8 cellular contexts compared by ENCODE assay signal in the genomic region with DNA sequence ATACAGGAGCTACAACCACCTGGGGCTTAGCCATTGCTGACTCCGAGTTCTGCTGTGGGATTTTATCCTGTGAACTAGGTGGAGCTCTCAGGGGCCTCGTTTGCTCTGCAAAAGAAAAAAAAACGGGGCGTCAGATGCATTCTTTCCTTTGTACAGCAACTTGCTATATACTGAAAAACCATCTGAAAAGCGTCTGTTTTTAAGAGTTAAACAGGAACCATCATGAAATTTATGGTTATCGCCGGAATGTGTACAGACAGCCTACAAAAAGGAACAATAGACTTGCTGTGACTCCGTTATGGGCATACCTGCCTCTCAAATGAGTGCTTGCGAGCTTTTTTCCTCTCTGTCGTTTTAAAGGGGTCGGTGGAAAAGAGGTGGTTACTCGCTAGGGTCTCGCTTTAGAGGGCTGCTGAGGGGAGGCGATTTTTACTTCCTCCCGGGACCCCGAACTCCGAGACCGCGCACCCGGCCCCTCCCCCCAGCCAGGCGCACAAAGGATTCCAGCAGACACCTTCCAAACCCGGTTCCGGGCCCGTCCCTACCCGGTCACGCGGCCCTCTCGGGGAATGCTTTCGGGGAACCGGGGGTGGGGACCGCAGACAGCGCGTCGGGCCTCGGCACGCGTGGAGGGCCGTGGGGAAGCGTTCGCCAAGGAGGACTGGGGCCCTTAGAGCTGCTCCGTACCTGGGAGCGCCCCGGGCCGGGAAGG. TPM values are rescaled to one million over a fixed set of nuclear protein-coding genes. Genes with fewer than 3 reads are reported as not detected.
DNase-seq lines count a peak whose midpoint lies in the region; ATAC-seq and TF ChIP-seq lines count a peak whose summit lies in the region.

No MANE protein-coding gene starts in this region.

- H3K4me3 ChIP-seq in BE2C (ENCODE audit: low read depth, low read length) (peak overlapping the region; percentile 84), left ventricle myocardium inferior (peak overlapping the region; percentile 85)

- H3K36me3 ChIP-seq in BE2C = peaks cover 37% of the 10 kb centered on the region
- H3K36me3 ChIP-seq in left ventricle myocardium inferior = peaks cover 11% of the 10 kb centered on the region

- H3K36me3 Mint-ChIP-seq in progenitor cell of endocrine pancreas (ENCODE audit: insufficient read depth) = peaks cover 4% of the 10 kb centered on the region

- peaks cover 7% of the 10 kb centered on the region for H3K4me1 Mint-ChIP-seq in progenitor cell of endocrine pancreas (ENCODE audit: low read depth)

- H3K27me3 ChIP-seq in BE2C (no peaks in the 10 kb centered on the region), left ventricle myocardium inferior (ENCODE audit: low read depth) (no peaks in the 10 kb centered on the region)

- H3K9me3 Mint-ChIP-seq in progenitor cell of endocrine pancreas (ENCODE audit: low read depth) = no peaks in the 10 kb centered on the region

- H3K27me3 Mint-ChIP-seq in progenitor cell of endocrine pancreas = no peaks in the 10 kb centered on the region

- no peaks in the 10 kb centered on the region for H3K9me3 ChIP-seq in BE2C
- no peaks in the 10 kb centered on the region for H3K9me3 ChIP-seq in left ventricle myocardium inferior (replicated peaks)

- DNase-seq in BE2C (peak; percentile 49), HUDEP-2 (lab: John Stamatoyannopoulos, UW; ENCODE audit: unreplicated experiment in 76 of 76) (peak in 45 of 76 experiments; percentile 2 to 51 (median 27)), SHP77 (lab: John Stamatoyannopoulos, UW) (peak; percentile 37 to 59), left ventricle myocardium inferior (peak; percentile 57), progenitor cell of endocrine pancreas (ENCODE audit: low spot score, unreplicated experiment) (peak; percentile 53), ureter (ENCODE audit: low spot score) (peak; percentile 70)
- DNase-seq in activated naive CD8-positive, alpha-beta T cell treated with anti-CD3 and anti-CD28 coated beads, Interleukin-2, amount 50 U/mL, for 16 hours (ENCODE audit: low read depth, low spot score) = peak; percentile 9

- no peak overlapping the region for H3K4me3 Mint-ChIP-seq in progenitor cell of endocrine pancreas (ENCODE audit: low read depth)

- peak; percentile 17 for ATAC-seq in GM19452 (IDR thresholded peaks at IDR 0.05; ENCODE audit: unreplicated experiment)

- intact Hi-C loops in left ventricle myocardium inferior (cut with micrococcal nuclease) = loop anchor here (10.0 kb wide), 1 partner anchor 49 kb away; a partner anchor contains a TSS

- no peaks in the 10 kb centered on the region for H3K4me1 ChIP-seq in BE2C
- H3K4me1 ChIP-seq in left ventricle myocardium inferior = peaks cover 66% of the 10 kb centered on the region

- H3K27ac Mint-ChIP-seq in progenitor cell of endocrine pancreas = peak overlapping the region; percentile 100

- TF ChIP-seq CTCF in BE2C (IDR thresholded peaks at IDR 0.05; ENCODE audit: low read depth, low read length) (no peak), left ventricle myocardium inferior (IDR thresholded peaks at IDR 0.05; ENCODE audit: borderline replicate concordance) (no peak), progenitor cell of endocrine pancreas (IDR thresholded peaks at IDR 0.05; ENCODE audit: unreplicated experiment) (no peak)

- peak overlapping the region; percentile 98 for H3K27ac ChIP-seq in left ventricle myocardium inferior (replicated peaks)

RNA-seq across cellular contexts. Expression of a gene that starts 0.8 kb away (rescaled TPM):
- polyA plus RNA-seq in BE2C (2012; ENCODE audit: insufficient read depth, insufficient read length, low read depth) = 58.3 TPM
- total RNA-seq in left ventricle myocardium inferior = 129 TPM
- total RNA-seq in progenitor cell of endocrine pancreas = 124 and 135 TPM in 2 replicates
- total RNA-seq in ureter = 77.5 TPM

RNA-seq across cellular contexts. Expression of a gene that starts 41.1 kb away (rescaled TPM):
- polyA plus RNA-seq in BE2C (2012; ENCODE audit: insufficient read depth, insufficient read length, low read depth) = 0.57 TPM
- 0.22 TPM for total RNA-seq in left ventricle myocardium inferior
- 4.8 and 4.9 TPM in 2 replicates for total RNA-seq in progenitor cell of endocrine pancreas
- 3.2 TPM for total RNA-seq in ureter

RNA-seq across cellular contexts. Expression of a gene that starts 46.9 kb away (rescaled TPM):
- 31.4 TPM for polyA plus RNA-seq in BE2C (2012; ENCODE audit: insufficient read depth, insufficient read length, low read depth)
- 656 TPM for total RNA-seq in left ventricle myocardium inferior
- 65.3 and 67.3 TPM in 2 replicates for total RNA-seq in progenitor cell of endocrine pancreas
- total RNA-seq in ureter = 71.1 TPM

Comparison
In these comparisons a context has a peak if more than half of its experiments do, and no peak if none do; other contexts are left out.
1. Peak in every context shown above with its lines: DNase-seq, ATAC-seq, H3K4me3 ChIP-seq and H3K27ac ChIP-seq.
2. DNase-seq: peak in every context shown above with its lines; median percentile 70 in ureter; 57 in left ventricle myocardium inferior; 53 in progenitor cell of endocrine pancreas; 49 in BE2C; 48 in SHP77; 27 in HUDEP-2; 9 in activated naive CD8-positive, alpha-beta T cell treated with anti-CD3 and anti-CD28 coated beads, Interleukin-2, amount 50 U/mL, for 16 hours.